Comparison of ENCODE assay signal across 36 cellular contexts in genomic region chrX:487836-488235, GRCh38.
"Had no signal": no experiment of that assay in that cellular context is flagged by ENCODE, and none has a peak within 500 bp of the region (broad histone marks: within the 10 kb centered on the region; RNA-seq: fewer than 3 reads in every experiment).

No MANE protein-coding gene starts in this region.

- H3K9me3 ChIP-seq: adrenal gland, body of pancreas had no signal

- H3K27ac ChIP-seq: adrenal gland, body of pancreas, brain microvascular endothelial cell, breast epithelium, VCaP had no signal

- H3K4me1 Mint-ChIP-seq: activated CD4-positive, alpha-beta memory T cell treated with anti-CD3 and anti-CD28 coated beads, Interleukin-2, amount 10 ng/mL, durations not matched to agents 7 days and 5 days; activated CD4-positive, alpha-beta T cell treated with anti-CD3 and anti-CD28 coated beads for 36 hours; activated CD4-positive, alpha-beta T cell treated with anti-CD3 and anti-CD28 coated beads, Interleukin-2, amount 10 ng/mL, durations not matched to agents 7 days and 5 days; activated CD8-positive, alpha-beta memory T cell treated with anti-CD3 and anti-CD28 coated beads, Interleukin-2, amount 10 ng/mL, durations not matched to agents 7 days and 5 days; activated naive CD8-positive, alpha-beta T cell treated with anti-CD3 and anti-CD28 coated beads for 36 hours had no signal

- DNase-seq: activated CD4-positive, alpha-beta memory T cell treated with anti-CD3 and anti-CD28 coated beads, Interleukin-2, amount 10 ng/mL, durations not matched to agents 7 days and 5 days; activated CD4-positive, alpha-beta T cell treated with anti-CD3 and anti-CD28 coated beads for 1 hour; activated CD4-positive, alpha-beta T cell treated with anti-CD3 and anti-CD28 coated beads for 36 hours; activated CD4-positive, alpha-beta T cell treated with anti-CD3 and anti-CD28 coated beads for 48 hours; activated CD4-positive, alpha-beta T cell treated with anti-CD3 and anti-CD28 coated beads, Interleukin-2, amount 10 ng/mL, durations not matched to agents 7 days and 5 days; activated CD4-positive, alpha-beta T cell treated with anti-CD3 and anti-CD28 coated beads, Interleukin-2, amount 50 U/mL, for 48 hours; activated CD4-positive, CD25-positive, alpha-beta regulatory T cell; activated CD8-positive, alpha-beta memory T cell treated with anti-CD3 and anti-CD28 coated beads for 24 hours; activated CD8-positive, alpha-beta memory T cell treated with anti-CD3 and anti-CD28 coated beads, Interleukin-2, amount 10 ng/mL, durations not matched to agents 7 days and 5 days; activated CD8-positive, alpha-beta memory T cell treated with anti-CD3 and anti-CD28 coated beads, Interleukin-2, amount 50 U/mL, for 48 hours; activated effector memory CD4-positive, alpha-beta T cell treated with Interleukin-2 at 50 U/mL for 16 hours; activated gamma-delta T cell treated with Interleukin-2 at 50 U/mL for 16 hours; activated naive CD4-positive, alpha-beta T cell; activated naive CD4-positive, alpha-beta T cell treated with anti-CD3 and anti-CD28 coated beads for 36 hours; activated naive CD4-positive, alpha-beta T cell treated with anti-CD3 and anti-CD28 coated beads, Interleukin-2, amount 50 U/mL, for 16 hours; activated naive CD8-positive, alpha-beta T cell treated with anti-CD3 and anti-CD28 coated beads for 36 hours; activated T-cell treated with anti-CD3 and anti-CD28 coated beads, Interleukin-2, amount 50 U/mL, for 24 hours; activated T-cell treated with anti-CD3 and anti-CD28 coated beads, Interleukin-2, amount 50 U/mL, for 48 hours; adrenal gland; amniotic stem cell; aorta; body of pancreas; brain microvascular endothelial cell; central memory CD4-positive, alpha-beta T cell; T-helper 1 cell; T-helper 2 cell; T-helper 9 cell had no signal

- FAIRE-seq: astrocyte, TTC549 had no signal

- H3K9me3 Mint-ChIP-seq: activated naive CD4-positive, alpha-beta T cell treated with anti-CD3 and anti-CD28 coated beads for 36 hours; activated naive CD4-positive, alpha-beta T cell treated with anti-CD3 and anti-CD28 coated beads, Interleukin-2, amount 50 U/mL, for 72 hours; activated naive CD8-positive, alpha-beta T cell treated with anti-CD3 and anti-CD28 coated beads for 36 hours had no signal

- H3K4me3 ChIP-seq: adrenal gland, body of pancreas, breast epithelium had no signal

- ATAC-seq: activated CD4-positive, alpha-beta T cell treated with anti-CD3 and anti-CD28 coated beads for 36 hours; activated CD4-positive, CD25-positive, alpha-beta regulatory T cell treated with anti-CD3 and anti-CD28 coated beads, Interleukin-2, amount 50 U/mL, for 24 hours; activated CD8-positive, alpha-beta memory T cell treated with anti-CD3 and anti-CD28 coated beads, Interleukin-2, amount 10 ng/mL, durations not matched to agents 7 days and 5 days; activated naive CD4-positive, alpha-beta T cell treated with anti-CD3 and anti-CD28 coated beads, Interleukin-2, amount 50 U/mL, for 72 hours; body of pancreas had no signal

- H3K4me3 Mint-ChIP-seq: activated CD4-positive, alpha-beta memory T cell treated with anti-CD3 and anti-CD28 coated beads, Interleukin-2, amount 10 ng/mL, durations not matched to agents 7 days and 5 days; activated CD4-positive, alpha-beta T cell treated with anti-CD3 and anti-CD28 coated beads for 36 hours; activated CD4-positive, alpha-beta T cell treated with anti-CD3 and anti-CD28 coated beads, Interleukin-2, amount 10 ng/mL, durations not matched to agents 7 days and 5 days; activated CD8-positive, alpha-beta memory T cell treated with anti-CD3 and anti-CD28 coated beads, Interleukin-2, amount 10 ng/mL, durations not matched to agents 7 days and 5 days; activated naive CD4-positive, alpha-beta T cell treated with anti-CD3 and anti-CD28 coated beads for 36 hours; activated naive CD8-positive, alpha-beta T cell treated with anti-CD3 and anti-CD28 coated beads for 36 hours; activated T-cell treated with anti-CD3 and anti-CD28 coated beads, Interleukin-2, amount 50 U/mL, for 24 hours; T-helper 1 cell treated with Interleukin-12 subunit alpha and Interleukin-12 subunit beta and Interleukin-4 antibody, amounts not matched to agents 30 μg/mL and 1 μg/mL, for 36 hours; T-helper 2 cell treated with Interferon-gamma antibody and Interleukin-4, amounts not matched to agents 5 μg/mL and 100 μg/mL, for 36 hours had no signal

- H3K27ac Mint-ChIP-seq: activated CD4-positive, alpha-beta memory T cell treated with anti-CD3 and anti-CD28 coated beads, Interleukin-2, amount 10 ng/mL, durations not matched to agents 7 days and 5 days; activated CD4-positive, alpha-beta T cell treated with anti-CD3 and anti-CD28 coated beads for 36 hours; activated CD4-positive, alpha-beta T cell treated with anti-CD3 and anti-CD28 coated beads, Interleukin-2, amount 10 ng/mL, durations not matched to agents 7 days and 5 days; activated CD8-positive, alpha-beta memory T cell treated with anti-CD3 and anti-CD28 coated beads, Interleukin-2, amount 10 ng/mL, durations not matched to agents 7 days and 5 days; activated naive CD4-positive, alpha-beta T cell treated with anti-CD3 and anti-CD28 coated beads for 36 hours; activated naive CD4-positive, alpha-beta T cell treated with anti-CD3 and anti-CD28 coated beads, Interleukin-2, amount 50 U/mL, for 72 hours; activated naive CD8-positive, alpha-beta T cell treated with anti-CD3 and anti-CD28 coated beads for 36 hours; activated T-cell treated with anti-CD3 and anti-CD28 coated beads, Interleukin-2, amount 50 U/mL, for 24 hours; activated T-helper 2 cell treated with anti-CD3 and anti-CD28 coated beads, Interferon-gamma antibody, Interleukin-2, Interleukin-4, amounts not matched to agents 10 μg/mL and 5 μg/mL and 100 μg/mL, durations not matched to agents 14 hours and 24 hours and 36 hours; T-helper 1 cell treated with Interleukin-12 subunit alpha and Interleukin-12 subunit beta and Interleukin-4 antibody, amounts not matched to agents 30 μg/mL and 1 μg/mL, for 36 hours; T-helper 2 cell treated with Interferon-gamma antibody and Interleukin-4, amounts not matched to agents 5 μg/mL and 100 μg/mL, for 36 hours had no signal

- H3K36me3 ChIP-seq: adrenal gland, brain microvascular endothelial cell, breast epithelium had no signal

- H3K4me1 ChIP-seq: adrenal gland, body of pancreas, breast epithelium had no signal

- H3K27me3 ChIP-seq: adrenal gland, body of pancreas, brain microvascular endothelial cell had no signal

- H3K27me3 Mint-ChIP-seq: activated CD4-positive, alpha-beta memory T cell treated with anti-CD3 and anti-CD28 coated beads, Interleukin-2, amount 10 ng/mL, durations not matched to agents 7 days and 5 days; activated CD4-positive, alpha-beta T cell treated with anti-CD3 and anti-CD28 coated beads for 36 hours; activated CD4-positive, alpha-beta T cell treated with anti-CD3 and anti-CD28 coated beads, Interleukin-2, amount 10 ng/mL, durations not matched to agents 7 days and 5 days; activated CD8-positive, alpha-beta memory T cell treated with anti-CD3 and anti-CD28 coated beads, Interleukin-2, amount 10 ng/mL, durations not matched to agents 7 days and 5 days; activated T-cell treated with anti-CD3 and anti-CD28 coated beads, Interleukin-2, amount 50 U/mL, for 24 hours had no signal
